8 cellular contexts compared by ENCODE assay signal in the genomic region with DNA sequence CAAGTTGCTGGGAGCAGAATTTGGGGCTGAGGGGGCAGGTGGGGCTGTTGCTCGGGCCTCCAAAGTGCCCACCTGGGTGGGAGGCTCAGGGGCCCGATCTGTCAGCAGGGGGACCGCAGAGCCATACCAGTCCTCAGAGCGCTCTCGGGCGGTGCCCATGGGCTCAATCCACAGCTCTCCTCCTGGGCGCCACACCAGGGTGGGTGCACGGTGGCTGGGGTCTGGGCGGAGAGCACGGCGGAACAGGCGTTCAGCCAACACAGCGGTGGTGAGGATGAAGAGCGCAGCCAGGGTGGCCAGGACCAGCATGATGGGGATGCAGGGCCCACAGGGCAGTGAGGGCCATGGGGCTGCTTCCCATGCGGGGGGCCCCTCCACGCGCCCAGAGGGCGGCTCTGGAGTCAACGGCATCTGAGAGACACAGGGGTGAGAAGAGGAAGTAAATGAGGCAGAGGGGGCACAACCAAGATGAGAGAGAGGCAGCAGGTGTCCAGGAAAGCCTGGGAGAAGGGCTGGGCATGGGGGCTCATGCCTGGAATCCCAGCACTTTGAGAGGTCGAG. TPM values are rescaled to one million over a fixed set of nuclear protein-coding genes. Genes with fewer than 3 reads are reported as not detected.
DNase-seq lines count a peak whose midpoint lies in the region; ATAC-seq and TF ChIP-seq lines count a peak whose summit lies in the region.

No MANE protein-coding gene starts in this region.

- H3K9me3 ChIP-seq in BLaER1 treated with 17β-estradiol and CSF1 and Interleukin-3, amounts not matched to agents 10 nM and 100 nM (replicated peaks in 1 of 11), result peaks cover 4 to 21% (median 11%) of the 10 kb centered on the region in 11 experiments; a peak in 17 of 22 replicates
- H3K9me3 ChIP-seq in naive thymus-derived CD4-positive, alpha-beta T cell (ENCODE audit: control insufficient read depth in 2 of 3, low read length in 3 of 3), result no peaks in the 10 kb centered on the region
- no peaks in the 10 kb centered on the region for H3K9me3 ChIP-seq in tibial artery

- peaks cover 22 to 51% (median 34%) of the 10 kb centered on the region in 11 experiments for H3K36me3 ChIP-seq in BLaER1 treated with 17β-estradiol and CSF1 and Interleukin-3, amounts not matched to agents 10 nM and 100 nM
- peaks cover 6 to 38% (median 6%) of the 10 kb centered on the region in 3 experiments for H3K36me3 ChIP-seq in naive thymus-derived CD4-positive, alpha-beta T cell (ENCODE audit: control insufficient read depth in 2 of 3, insufficient read depth in 3 of 3, low read length in 3 of 3)
- no peaks in the 10 kb centered on the region for H3K36me3 ChIP-seq in tibial artery

- peak overlapping the region; percentile 72 to 93 (median 80) for H3K4me3 ChIP-seq in BLaER1 treated with 17β-estradiol and CSF1 and Interleukin-3, amounts not matched to agents 10 nM and 100 nM
- H3K4me3 ChIP-seq in GM12865 (ENCODE audit: low read depth, low read length) (peak overlapping the region; percentile 77), tibial artery (no peak overlapping the region)
- H3K4me3 ChIP-seq in naive thymus-derived CD4-positive, alpha-beta T cell (ENCODE audit: low read length), result peak overlapping the region; percentile 76

- peak overlapping the region; percentile 96 for H3K27ac Mint-ChIP-seq in activated CD8-positive, alpha-beta T cell treated with anti-CD3 and anti-CD28 coated beads, Interleukin-2, amount 10 ng/mL, durations not matched to agents 7 days and 5 days
- peak overlapping the region; percentile 95 to 100 (median 99) for H3K27ac Mint-ChIP-seq in naive thymus-derived CD4-positive, alpha-beta T cell

- no peaks in the 10 kb centered on the region for H3K9me3 Mint-ChIP-seq in activated CD8-positive, alpha-beta T cell treated with anti-CD3 and anti-CD28 coated beads, Interleukin-2, amount 10 ng/mL, durations not matched to agents 7 days and 5 days (ENCODE audit: insufficient read depth)
- peaks cover 0 to 8% (median 3%) of the 10 kb centered on the region in 11 donors for H3K9me3 Mint-ChIP-seq in naive thymus-derived CD4-positive, alpha-beta T cell

- POLR2A ChIA-PET in activated CD8-positive, alpha-beta T cell treated with anti-CD3 and anti-CD28 coated beads, Interleukin-2, amount 10 ng/mL, durations not matched to agents 7 days and 5 days (lab: Charles Lee), result interaction anchor here (1.3 to 3.0 kb wide), 4 partner anchors 13 to 60 kb away, joined by 5 to 27 read pairs (median 6); a partner anchor contains a TSS
- POLR2A ChIA-PET in naive thymus-derived CD4-positive, alpha-beta T cell (lab: Charles Lee), result interaction anchor here (0.6 to 8.5 kb wide), 17 partner anchors 8 to 321 kb away, joined by 3 to 79 read pairs (median 9); a partner anchor contains a TSS

- H3K9ac ChIP-seq in BLaER1 treated with 17β-estradiol and CSF1 and Interleukin-3, amounts not matched to agents 10 nM and 100 nM, result peak overlapping the region; percentile 87 to 95 (median 90)

- H3K4me3 Mint-ChIP-seq in activated CD8-positive, alpha-beta T cell treated with anti-CD3 and anti-CD28 coated beads, Interleukin-2, amount 10 ng/mL, durations not matched to agents 7 days and 5 days, result peak overlapping the region; percentile 99
- peak overlapping the region; percentile 96 to 100 (median 99) for H3K4me3 Mint-ChIP-seq in naive thymus-derived CD4-positive, alpha-beta T cell

- peaks cover 72% of the 10 kb centered on the region for H3K4me1 Mint-ChIP-seq in activated CD8-positive, alpha-beta T cell treated with anti-CD3 and anti-CD28 coated beads, Interleukin-2, amount 10 ng/mL, durations not matched to agents 7 days and 5 days (ENCODE audit: low read depth)
- peaks cover 55 to 80% (median 72%) of the 10 kb centered on the region in 7 donors for H3K4me1 Mint-ChIP-seq in naive thymus-derived CD4-positive, alpha-beta T cell

- H3K27ac ChIP-seq in BLaER1 treated with 17β-estradiol and CSF1 and Interleukin-3, amounts not matched to agents 10 nM and 100 nM, result peak overlapping the region; percentile 91 to 98 (median 96)
- peak overlapping the region; percentile 99 for H3K27ac ChIP-seq in naive thymus-derived CD4-positive, alpha-beta T cell (ENCODE audit: low read depth, low read length)
- H3K27ac ChIP-seq in tibial artery, result no peak overlapping the region

- peaks cover 63 to 94% (median 88%) of the 10 kb centered on the region in 10 experiments for H3K4me1 ChIP-seq in BLaER1 treated with 17β-estradiol and CSF1 and Interleukin-3, amounts not matched to agents 10 nM and 100 nM
- peaks cover 58 to 63% of the 10 kb centered on the region in 2 donors for H3K4me1 ChIP-seq in naive thymus-derived CD4-positive, alpha-beta T cell (ENCODE audit: control insufficient read depth in 2 of 2, insufficient read depth in 2 of 2, low read length in 2 of 2)
- H3K4me1 ChIP-seq in tibial artery, result no peaks in the 10 kb centered on the region

- H3K4me2 ChIP-seq in BLaER1 treated with 17β-estradiol and CSF1 and Interleukin-3, amounts not matched to agents 10 nM and 100 nM, result peak overlapping the region; percentile 88 to 100 (median 97)

- H4K20me1 ChIP-seq in BLaER1 treated with 17β-estradiol and CSF1 and Interleukin-3, amounts not matched to agents 10 nM and 100 nM, result peaks cover 0 to 33% (median 0%) of the 10 kb centered on the region in 11 experiments; a peak in 6 of 22 replicates

- TF ChIP-seq CTCF in GM12865 (IDR thresholded peaks at IDR 0.05; ENCODE audit: insufficient read depth, low read depth, low read length, missing control alignments) (no peak), tibial artery (IDR thresholded peaks at IDR 0.05) (no peak)

- DNase-seq in GM12865 (ENCODE audit: low read depth) (no peak), tibial artery (no peak), NCI-H345 (lab: John Stamatoyannopoulos, UW) (no peak)
- DNase-seq in activated CD8-positive, alpha-beta T cell treated with anti-CD3 and anti-CD28 coated beads, Interleukin-2, amount 10 ng/mL, durations not matched to agents 7 days and 5 days, result peak; percentile 38
- peak in 5 of 9 donors; percentile 28 to 47 (median 36) for DNase-seq in naive thymus-derived CD4-positive, alpha-beta T cell

- intact Hi-C loops in naive thymus-derived CD4-positive, alpha-beta T cell (cut with micrococcal nuclease), result loop anchor here (1.0 to 5.0 kb wide), 2 partner anchors 42 to 63 kb away; a partner anchor contains a TSS
- intact Hi-C loops in tibial artery (cut with DNase I; ENCODE audit: low total_unique reads), result no loop called here

- H3K36me3 Mint-ChIP-seq in activated CD8-positive, alpha-beta T cell treated with anti-CD3 and anti-CD28 coated beads, Interleukin-2, amount 10 ng/mL, durations not matched to agents 7 days and 5 days (ENCODE audit: low read depth), result peaks cover 70% of the 10 kb centered on the region
- H3K36me3 Mint-ChIP-seq in naive thymus-derived CD4-positive, alpha-beta T cell, result peaks cover 11 to 61% (median 55%) of the 10 kb centered on the region in 5 donors

- CTCF ChIA-PET in activated CD8-positive, alpha-beta T cell treated with anti-CD3 and anti-CD28 coated beads, Interleukin-2, amount 10 ng/mL, durations not matched to agents 7 days and 5 days (lab: Charles Lee), result interaction anchor here (0.6 to 2.1 kb wide), 10 partner anchors 11 to 287 kb away, joined by 3 to 14 read pairs (median 4); a partner anchor contains a TSS
- CTCF ChIA-PET in naive thymus-derived CD4-positive, alpha-beta T cell (lab: Charles Lee), result interaction anchor here (1.2 to 6.6 kb wide), 4 partner anchors 13 to 45 kb away, joined by 4 to 25 read pairs (median 6); a partner anchor contains a TSS

- no peaks in the 10 kb centered on the region for H3K27me3 Mint-ChIP-seq in activated CD8-positive, alpha-beta T cell treated with anti-CD3 and anti-CD28 coated beads, Interleukin-2, amount 10 ng/mL, durations not matched to agents 7 days and 5 days (ENCODE audit: low read depth)
- H3K27me3 Mint-ChIP-seq in naive thymus-derived CD4-positive, alpha-beta T cell, result peaks cover 0 to 3% (median 0%) of the 10 kb centered on the region in 5 donors

- ATAC-seq in activated CD8-positive, alpha-beta T cell treated with anti-CD3 and anti-CD28 coated beads, Interleukin-2, amount 10 ng/mL, durations not matched to agents 7 days and 5 days, result peak; percentile 4
- no peak for ATAC-seq in naive thymus-derived CD4-positive, alpha-beta T cell
- ATAC-seq in GM18867 (IDR thresholded peaks at IDR 0.05; ENCODE audit: unreplicated experiment) (no peak), HG02870 (IDR thresholded peaks at IDR 0.05; ENCODE audit: unreplicated experiment) (no peak)

- H3K27me3 ChIP-seq in BLaER1 treated with 17β-estradiol and CSF1 and Interleukin-3, amounts not matched to agents 10 nM and 100 nM, result no peaks in the 10 kb centered on the region
- no peaks in the 10 kb centered on the region for H3K27me3 ChIP-seq in naive thymus-derived CD4-positive, alpha-beta T cell (ENCODE audit: control insufficient read depth in 2 of 2, insufficient read depth in 2 of 2, low read length in 2 of 2)
- peaks cover 0 to 32% of the 10 kb centered on the region in 2 donors for H3K27me3 ChIP-seq in tibial artery

RNA-seq across cellular contexts. Expression of a gene that starts 1.2 kb away (rescaled TPM):
- 10 to 100 TPM; 64.3 to 68.0 TPM for total RNA-seq in activated CD8-positive, alpha-beta T cell treated with anti-CD3 and anti-CD28 coated beads, Interleukin-2, amount 10 ng/mL, durations not matched to agents 7 days and 5 days
- 100 to 1,000 TPM in 4 of 5 experiments, 10 to 100 TPM in 1; 63.9 to 228 (median 151) TPM for total RNA-seq in naive thymus-derived CD4-positive, alpha-beta T cell
- 10 to 100 TPM; 43.2 to 44.1 TPM for polyA plus RNA-seq in naive thymus-derived CD4-positive, alpha-beta T cell

RNA-seq across cellular contexts. Expression of a gene that starts 33.4 kb away (rescaled TPM):
- total RNA-seq in activated CD8-positive, alpha-beta T cell treated with anti-CD3 and anti-CD28 coated beads, Interleukin-2, amount 10 ng/mL, durations not matched to agents 7 days and 5 days, result not detected
- total RNA-seq in naive thymus-derived CD4-positive, alpha-beta T cell, result not detected
- polyA plus RNA-seq in naive thymus-derived CD4-positive, alpha-beta T cell, result not detected

RNA-seq across cellular contexts. Expression of a gene that starts 45.9 kb away (rescaled TPM):
- 100 to 1,000 TPM; 229 to 233 TPM for total RNA-seq in activated CD8-positive, alpha-beta T cell treated with anti-CD3 and anti-CD28 coated beads, Interleukin-2, amount 10 ng/mL, durations not matched to agents 7 days and 5 days
- 100 to 1,000 TPM in 1 of 5 experiments, 10 to 100 TPM in 4; 62.5 to 141 (median 81.3) TPM for total RNA-seq in naive thymus-derived CD4-positive, alpha-beta T cell
- polyA plus RNA-seq in naive thymus-derived CD4-positive, alpha-beta T cell, result 10 to 100 TPM; 36.9 to 50.7 TPM

Comparison
In these comparisons a context has a peak if more than half of its experiments do, and no peak if none do; other contexts are left out.
1. H3K27ac ChIP-seq: peak in BLaER1 treated with 17β-estradiol and CSF1 and Interleukin-3, amounts not matched to agents 10 nM and 100 nM (11 of 11) and naive thymus-derived CD4-positive, alpha-beta T cell (single experiment); none in tibial artery (0 of 2).
2. H3K4me3 ChIP-seq: peak in BLaER1 treated with 17β-estradiol and CSF1 and Interleukin-3, amounts not matched to agents 10 nM and 100 nM (10 of 10), GM12865 (single experiment) and naive thymus-derived CD4-positive, alpha-beta T cell (single experiment); none in tibial artery (0 of 2).
3. DNase-seq: peak in activated CD8-positive, alpha-beta T cell treated with anti-CD3 and anti-CD28 coated beads, Interleukin-2, amount 10 ng/mL, durations not matched to agents 7 days and 5 days (single experiment) and naive thymus-derived CD4-positive, alpha-beta T cell (5 of 9); none in GM12865 (single experiment), tibial artery (0 of 2) and NCI-H345 (single experiment).